ENCODE assay signal across 8 cellular contexts in the genomic region with DNA sequence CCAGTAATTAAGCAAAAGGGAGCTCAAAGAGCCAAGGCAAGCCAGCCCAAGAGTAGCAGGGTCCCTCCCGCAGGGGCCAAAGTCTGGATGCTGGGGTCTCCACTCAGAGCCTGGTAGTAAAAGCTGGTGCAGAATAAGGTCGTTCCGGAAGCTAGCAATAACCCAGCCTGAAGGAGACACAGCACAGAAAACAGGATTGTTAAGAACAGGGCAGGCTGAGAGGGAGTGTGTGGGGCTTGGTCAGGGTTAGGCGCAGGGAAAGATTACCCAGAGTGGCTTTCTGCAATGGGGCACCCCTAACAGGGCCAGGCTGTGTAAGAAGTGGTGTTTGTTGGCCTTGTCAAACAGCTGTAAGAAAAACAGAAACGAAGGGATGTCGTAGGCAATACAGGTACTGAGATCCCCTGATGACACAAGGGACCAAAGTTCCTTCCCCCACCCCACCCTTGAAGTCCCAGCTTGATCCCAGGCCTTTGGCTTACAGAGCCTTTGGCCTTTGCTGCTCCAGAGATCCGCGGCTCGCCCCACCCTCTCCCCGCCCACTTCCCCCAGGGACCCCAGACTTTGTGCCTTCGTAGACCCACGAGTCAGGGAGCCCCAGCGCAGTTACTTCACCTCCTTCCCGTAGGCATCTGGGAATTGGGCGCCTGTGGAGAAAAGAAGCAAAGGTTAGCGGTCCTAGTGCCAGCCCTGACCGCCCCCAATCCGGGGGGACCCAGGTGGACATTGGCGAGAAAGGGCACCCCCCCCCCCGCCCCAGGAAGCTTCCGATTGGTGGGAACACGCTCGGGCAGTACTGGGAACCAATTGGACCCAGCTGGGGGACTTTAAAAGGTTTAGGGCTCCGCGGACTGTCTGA. TPM values are rescaled to one million over a fixed set of nuclear protein-coding genes. Genes with fewer than 3 reads are reported as not detected.
A peak's percentile ranks its signal among the peaks of the same experiment; 100 is the strongest.
DNase-seq lines count a peak whose midpoint lies in the region; ATAC-seq and TF ChIP-seq lines count a peak whose summit lies in the region.

No MANE protein-coding gene starts in this region.

- peak overlapping the region; percentile 92 to 97 (median 92) for H3K27ac ChIP-seq in gastrocnemius medialis

- no peaks in the 10 kb centered on the region for H3K27me3 Mint-ChIP-seq in activated naive CD8-positive, alpha-beta T cell treated with anti-CD3 and anti-CD28 coated beads for 36 hours

- H3K9me3 Mint-ChIP-seq in activated naive CD8-positive, alpha-beta T cell treated with anti-CD3 and anti-CD28 coated beads for 36 hours: no peaks in the 10 kb centered on the region

- ATAC-seq in gastrocnemius medialis (peak; percentile 68 to 69), HG03139 (IDR thresholded peaks at IDR 0.05; ENCODE audit: unreplicated experiment) (no peak)

- TF ChIP-seq POLR2A in gastrocnemius medialis (IDR thresholded peaks at IDR 0.05): no peak

- no peaks in the 10 kb centered on the region for H3K9me3 ChIP-seq in gastrocnemius medialis

- peaks cover 19 to 20% of the 10 kb centered on the region in 2 donors for H3K4me1 ChIP-seq in gastrocnemius medialis

- H3K36me3 ChIP-seq in gastrocnemius medialis: no peaks in the 10 kb centered on the region

- no peaks in the 10 kb centered on the region for H3K27me3 ChIP-seq in gastrocnemius medialis

- peaks cover 16% of the 10 kb centered on the region for H3K4me1 Mint-ChIP-seq in activated naive CD8-positive, alpha-beta T cell treated with anti-CD3 and anti-CD28 coated beads for 36 hours

- H3K27ac Mint-ChIP-seq in activated naive CD8-positive, alpha-beta T cell treated with anti-CD3 and anti-CD28 coated beads for 36 hours: peak overlapping the region; percentile 82

- H3K4me3 ChIP-seq in gastrocnemius medialis: peak overlapping the region; percentile 62 to 81 (median 70)

- peak; percentile 27 for DNase-seq in NCI-H1436 (lab: John Stamatoyannopoulos, UW)
- no peak for DNase-seq in NCI-H1436 treated with DMSO at 0.1 percent for 48 hours (lab: John Stamatoyannopoulos, UW)
- DNase-seq in NCI-H2196 (lab: John Stamatoyannopoulos, UW; ENCODE audit: unreplicated experiment): peak; percentile 55
- DNase-seq in activated naive CD8-positive, alpha-beta T cell treated with anti-CD3 and anti-CD28 coated beads for 36 hours: peak; percentile 21
- peak; percentile 90 for DNase-seq in hepatic stellate cell (ENCODE audit: low spot score)
- peak in 1 of 2 donors; percentile 70 for DNase-seq in gastrocnemius medialis
- DNase-seq in NCI-H187 treated with DMSO at 0.1 percent for 48 hours (lab: John Stamatoyannopoulos, UW): no peak

- H3K36me3 Mint-ChIP-seq in activated naive CD8-positive, alpha-beta T cell treated with anti-CD3 and anti-CD28 coated beads for 36 hours: peaks cover 2% of the 10 kb centered on the region

- peak overlapping the region; percentile 95 for H3K4me3 Mint-ChIP-seq in activated naive CD8-positive, alpha-beta T cell treated with anti-CD3 and anti-CD28 coated beads for 36 hours

- intact Hi-C loops in gastrocnemius medialis (cut with DNase I; ENCODE audit: low total_unique reads): loop anchor here (1.0 to 10.0 kb wide), 3 partner anchors 9 to 282 kb away; a partner anchor contains a TSS

- TF ChIP-seq CTCF in gastrocnemius medialis (IDR thresholded peaks at IDR 0.05 in 4 of 5, conservative IDR thresholded peaks at IDR 0.05 in 1 of 5): no peak

- in situ Hi-C loops in gastrocnemius medialis (cut with MboI; ENCODE audit: low sequenced_read_pairs in 4 of 4): no loop called here

RNA-seq across cellular contexts. Expression of a gene that starts 0.6 kb away (rescaled TPM):
- total RNA-seq in activated naive CD8-positive, alpha-beta T cell treated with anti-CD3 and anti-CD28 coated beads for 36 hours: 10 to 100 TPM; 42.7 to 44.3 TPM
- total RNA-seq in gastrocnemius medialis: 10 to 100 TPM; 28.9 to 65.6 (median 50.2) TPM

RNA-seq across cellular contexts. Expression of a gene that starts 4.4 kb away (rescaled TPM):
- 1 to 10 TPM; 8.8 to 9.3 TPM for total RNA-seq in activated naive CD8-positive, alpha-beta T cell treated with anti-CD3 and anti-CD28 coated beads for 36 hours
- 1 to 10 TPM; 4.2 to 6.6 (median 4.4) TPM for total RNA-seq in gastrocnemius medialis

RNA-seq across cellular contexts. Expression of a gene that starts 8.9 kb away (rescaled TPM):
- total RNA-seq in activated naive CD8-positive, alpha-beta T cell treated with anti-CD3 and anti-CD28 coated beads for 36 hours: 10 to 100 TPM; 63.0 to 66.8 TPM
- 10 to 100 TPM in 3 of 4 donors, 1 to 10 TPM in 1; 8.9 to 20.3 (median 14.4) TPM for total RNA-seq in gastrocnemius medialis

RNA-seq across cellular contexts. Expression of a gene that starts 16.9 kb away (rescaled TPM):
- total RNA-seq in activated naive CD8-positive, alpha-beta T cell treated with anti-CD3 and anti-CD28 coated beads for 36 hours: not detected
- total RNA-seq in gastrocnemius medialis: not detected

RNA-seq across cellular contexts. Expression of a gene that starts 22.1 kb away (rescaled TPM):
- total RNA-seq in activated naive CD8-positive, alpha-beta T cell treated with anti-CD3 and anti-CD28 coated beads for 36 hours: not detected
- not detected for total RNA-seq in gastrocnemius medialis

Comparison
In these comparisons a context has a peak if more than half of its experiments do, and no peak if none do; other contexts are left out.
1. DNase-seq: peak in NCI-H1436 (single experiment), NCI-H2196 (single experiment), activated naive CD8-positive, alpha-beta T cell treated with anti-CD3 and anti-CD28 coated beads for 36 hours (single experiment) and hepatic stellate cell (single experiment); none in NCI-H1436 treated with DMSO at 0.1 percent for 48 hours (single experiment) and NCI-H187 treated with DMSO at 0.1 percent for 48 hours (single experiment).